ENCODE assay signal across 8 cellular contexts in genomic region chr3:72887723-72888545, GRCh38. TPM values are rescaled to one million over a fixed set of nuclear protein-coding genes. Genes with fewer than 3 reads are reported as not detected.
A peak's percentile ranks its signal among the peaks of the same experiment; 100 is the strongest.
DNase-seq lines count a peak whose midpoint lies in the region; ATAC-seq, FAIRE-seq and TF ChIP-seq lines count a peak whose summit lies in the region.

Gene GXYLT2 (plus strand): TSS chr3:72888046. CDS start chr3:72888234, 188 bp downstream.

- peak; percentile 76 for DNase-seq in A673 (ENCODE audit: low spot score)
- DNase-seq in RWPE1 (ENCODE audit: low spot score): no peak
- peak; percentile 66 for DNase-seq in astrocyte (ENCODE audit: low read depth)
- DNase-seq in hepatic stellate cell (ENCODE audit: low spot score): peak; percentile 63
- peak; percentile 52 for DNase-seq in prostate gland (ENCODE audit: low spot score)

- H3K4me3 Mint-ChIP-seq in astrocyte (ENCODE audit: unreplicated experiment): peak within 1 kb of the TSS; percentile 95

- H3K9me3 ChIP-seq in A673 (ENCODE audit: low read depth, low read length, poor library complexity, severe bottlenecking) (no peaks in the 10 kb centered on the region), HUES64 (ENCODE audit: insufficient read depth, low read depth, low read length) (0 out of 2 replicates have a peak, but pooled peaks cover 6% of the 10 kb centered on the region), astrocyte (ENCODE audit: insufficient read depth, low read depth, low read length) (no peaks in the 10 kb centered on the region), prostate gland (no peaks in the 10 kb centered on the region)

- ATAC-seq in GM18867 (IDR thresholded peaks at IDR 0.05; ENCODE audit: unreplicated experiment): peak; percentile 65
- ATAC-seq in HG02973 (IDR thresholded peaks at IDR 0.05; ENCODE audit: unreplicated experiment): no peak

- TF ChIP-seq POLR2A in prostate gland (IDR thresholded peaks at IDR 0.05): no peak

- under 1% methylated on average over 96 of the region's 96 CpGs for WGBS in HUES64
- WGBS in prostate gland: under 1% methylated on average over 36 of the region's 96 CpGs

- FAIRE-seq in astrocyte (lab: Jason Lieb, UNC): no peak

- H3K27me3 ChIP-seq in A673 (replicated peaks; ENCODE audit: insufficient read depth, low read depth, low read length, poor library complexity) (no peaks in the 10 kb centered on the region), HUES64 (ENCODE audit: insufficient read depth, low read length) (peaks cover 81% of the 10 kb centered on the region), astrocyte (ENCODE audit: insufficient read depth, low read length) (no peaks in the 10 kb centered on the region), prostate gland (replicated peaks; ENCODE audit: insufficient read depth) (no peaks in the 10 kb centered on the region)

- peak within 1 kb of the TSS; percentile 49 for H3K9ac ChIP-seq in HUES64 (ENCODE audit: low read depth, low read length)
- peak within 1 kb of the TSS; percentile 81 for H3K9ac ChIP-seq in astrocyte (ENCODE audit: low read length)

- H3K4me1 ChIP-seq in A673 (ENCODE audit: insufficient read depth, low read length, poor library complexity, severe bottlenecking) (peaks cover 26% of the 10 kb centered on the region), HUES64 (ENCODE audit: insufficient read depth, low read length) (peaks cover 28% of the 10 kb centered on the region), astrocyte (ENCODE audit: insufficient read depth, low read length) (peaks cover 52% of the 10 kb centered on the region), prostate gland (replicated peaks) (no peaks in the 10 kb centered on the region)

- peaks cover 35% of the 10 kb centered on the region for H3K4me1 Mint-ChIP-seq in astrocyte (ENCODE audit: low read depth, unreplicated experiment)

- intact Hi-C loops in A673 (cut with micrococcal nuclease; ENCODE audit: unreplicated experiment): loop anchor here (5.0 kb wide), 1 partner anchor 41 kb away; the partner anchor contains the start of gene SHQ1
- intact Hi-C loops in prostate gland (cut with DNase I): loop anchor here (5.0 kb wide), 3 partner anchors 41 to 109 kb away; partner anchors contain the start of genes PPP4R2 and SHQ1

- H3K27ac ChIP-seq in A673 (ENCODE audit: low read depth, low read length, poor library complexity, severe bottlenecking): peak within 1 kb of the TSS; percentile 61
- no peak within 1 kb of the TSS for H3K27ac ChIP-seq in HUES64 (ENCODE audit: low read depth, low read length)
- peak within 1 kb of the TSS; percentile 76 for H3K27ac ChIP-seq in RWPE1
- peak within 1 kb of the TSS; percentile 54 for H3K27ac ChIP-seq in astrocyte (ENCODE audit: low read depth, low read length)
- H3K27ac ChIP-seq in prostate gland: peak within 1 kb of the TSS; percentile 1 to 2

- H3K36me3 ChIP-seq in A673 (ENCODE audit: insufficient read depth, low read length, poor library complexity, severe bottlenecking) (no peaks in the 10 kb centered on the region), HUES64 (ENCODE audit: insufficient read depth, low read length) (no peaks in the 10 kb centered on the region), astrocyte (ENCODE audit: insufficient read depth, low read length) (no peaks in the 10 kb centered on the region), prostate gland (no peaks in the 10 kb centered on the region)

- peaks cover 1% of the 10 kb centered on the region for H3K27me3 Mint-ChIP-seq in astrocyte (ENCODE audit: low read depth, unreplicated experiment)

- no peaks in the 10 kb centered on the region for H3K36me3 Mint-ChIP-seq in astrocyte (ENCODE audit: low read depth, unreplicated experiment)

- peak within 1 kb of the TSS; percentile 91 for H3K27ac Mint-ChIP-seq in astrocyte (ENCODE audit: unreplicated experiment)

- CTCF ChIA-PET in A673 (lab: Charles Lee): interaction anchor here (0.6 kb wide), 1 partner anchor 12 kb away, joined by 3 read pairs; no protein-coding TSS in a partner anchor
- CTCF ChIA-PET in RWPE1 (lab: Yijun Ruan, JAX): interaction anchor here (0.7 kb wide), 1 partner anchor 216 kb away, joined by 4 read pairs; no protein-coding TSS in a partner anchor

- H3K79me2 ChIP-seq in astrocyte (ENCODE audit: insufficient read depth, low read length): peaks cover 11% of the 10 kb centered on the region

- H3K4me3 ChIP-seq in A673 (ENCODE audit: low read depth, low read length, poor library complexity, severe bottlenecking): peak within 1 kb of the TSS; percentile 58
- H3K4me3 ChIP-seq in HUES64 (ENCODE audit: low read length): peak within 1 kb of the TSS; percentile 78
- peak within 1 kb of the TSS; percentile 83 for H3K4me3 ChIP-seq in astrocyte (ENCODE audit: insufficient read depth, low read depth, low read length)
- H3K4me3 ChIP-seq in prostate gland: peak within 1 kb of the TSS; percentile 35

- H4K20me1 ChIP-seq in astrocyte (ENCODE audit: insufficient read depth, low read length): no peaks in the 10 kb centered on the region

- BruUV-seq in A673 (replicated peaks; lab: Mats Ljungman, UMichigan): no TSS peak

- peak within 1 kb of the TSS; percentile 86 for H2AFZ ChIP-seq in astrocyte (ENCODE audit: low read depth, low read length)

- peaks cover 2% of the 10 kb centered on the region for H3K9me3 Mint-ChIP-seq in astrocyte (ENCODE audit: unreplicated experiment)

- POLR2A ChIA-PET in A673 (lab: Charles Lee; ENCODE audit: low non-redundant PET) (no interaction called here), RWPE1 (lab: Yijun Ruan, JAX; ENCODE audit: low non-redundant PET) (no interaction called here)

- H3K4me2 ChIP-seq in astrocyte (ENCODE audit: low read length): peak within 1 kb of the TSS; percentile 100

- TF ChIP-seq CTCF in A673 (conservative IDR thresholded peaks at IDR 0.05; ENCODE audit: low read depth, low read length) (no peak), RWPE1 (conservative IDR thresholded peaks at IDR 0.05; ENCODE audit: low read depth) (peak; percentile 60), astrocyte (IDR thresholded peaks at IDR 0.05; ENCODE audit: insufficient read depth, low read depth, low read length) (no peak), prostate gland (IDR thresholded peaks at IDR 0.05) (no peak)

RNA-seq across cellular contexts. Expression of gene GXYLT2, which starts in this region (rescaled TPM):
- total RNA-seq in A673 (2021) (10.7 and 17.1 TPM in 2 replicates), astrocyte (62.6 and 92.0 TPM in 2 replicates), prostate gland (10 to 100 TPM in 1 of 2 donors, 1 to 10 TPM in 1; 7.7 to 20.9 TPM)
- 1.5 TPM for polyA plus RNA-seq in HUES64 (2013, experiment 1 of 2)
- polyA plus RNA-seq in HUES64 (2013, experiment 2 of 2): 1.6 TPM
